18 cellular contexts compared by ENCODE assay signal in genomic region chr3:177935008-177935407, GRCh38.
DNase-seq lines count a peak whose midpoint lies in the region; ATAC-seq lines count a peak whose summit lies in the region.
"Had no signal": no experiment of that assay in that cellular context is flagged by ENCODE, and none has a peak within 500 bp of the region (broad histone marks: within the 10 kb centered on the region; RNA-seq: fewer than 3 reads in every experiment).

No MANE protein-coding gene starts in this region.

- WGBS in mesenchymal stem cell: 65% methylated on average over 3 of the region's 3 CpGs

- peak overlapping the region; percentile 95 for H2AK5ac ChIP-seq in mesenchymal stem cell (ENCODE audit: low read length, severe bottlenecking)

- no peaks in the 10 kb centered on the region for H3K27me3 ChIP-seq in mesenchymal stem cell (ENCODE audit: control insufficient read depth in 1 of 2, insufficient read depth in 1 of 2, low read length in 2 of 2)
- H3K27me3 ChIP-seq: sigmoid colon had no signal

- DNase-seq in CMK (ENCODE audit: low read depth) (peak; percentile 8), HuH-7 (ENCODE audit: low spot score) (peak; percentile 9), SHP77 treated with DMSO at 0.1 percent for 48 hours (lab: John Stamatoyannopoulos, UW) (peak; percentile 65), mesenchymal stem cell (no peak), NK-92 (lab: John Stamatoyannopoulos, UW; ENCODE audit: unreplicated experiment) (no peak)
- DNase-seq: activated naive CD8-positive, alpha-beta T cell treated with anti-CD3 and anti-CD28 coated beads, Interleukin-2, amount 50 U/mL, for 24 hours; activated T-cell treated with anti-CD3 and anti-CD28 coated beads, Interleukin-2, amount 50 U/mL, for 72 hours; Calu3; NCI-H1048; NCI-H526; RPMI8226; sigmoid colon; stimulated activated CD4-positive, alpha-beta T cell treated with anti-CD3 and anti-CD28 coated beads, Interleukin-2, amount 100 ng/mL, for 48 hours had no signal

- ATAC-seq in activated T-helper 17 cell treated with anti-CD3 and anti-CD28 coated beads, Interleukin-2, amount 50 U/mL, for 72 hours (replicated peaks): no peak
- ATAC-seq in HG02642 (IDR thresholded peaks at IDR 0.05; ENCODE audit: poor library complexity, unreplicated experiment) (no peak), HG03460 (IDR thresholded peaks at IDR 0.05; ENCODE audit: unreplicated experiment) (no peak)
- ATAC-seq: activated naive CD8-positive, alpha-beta T cell treated with anti-CD3 and anti-CD28 coated beads, Interleukin-2, amount 50 U/mL, for 24 hours; activated T-cell treated with anti-CD3 and anti-CD28 coated beads, Interleukin-2, amount 50 U/mL, for 72 hours; natural killer cell treated with Interleukin-12 subunit alpha and Interleukin-12 subunit beta and Interleukin-15 and Interleukin-18, amount 100 ng/mL, for 72 hours had no signal

- H3K4me1 ChIP-seq in mesenchymal stem cell (ENCODE audit: control insufficient read depth, insufficient read depth, low read depth, low read length): peaks cover 6% of the 10 kb centered on the region
- H3K4me1 ChIP-seq: sigmoid colon had no signal

- H2BK5ac ChIP-seq in mesenchymal stem cell (ENCODE audit: low read depth, low read length, poor library complexity, severe bottlenecking): no peak overlapping the region

- no peaks in the 10 kb centered on the region for H3K36me3 ChIP-seq in mesenchymal stem cell (ENCODE audit: control insufficient read depth in 1 of 2, insufficient read depth in 2 of 2, low read depth in 1 of 2, low read length in 2 of 2)
- H3K36me3 ChIP-seq: sigmoid colon had no signal

- no peak overlapping the region for H4K91ac ChIP-seq in mesenchymal stem cell (ENCODE audit: low read length)

- H3K9me3 ChIP-seq in mesenchymal stem cell (ENCODE audit: control insufficient read depth, low read length): no peaks in the 10 kb centered on the region
- H3K9me3 ChIP-seq: sigmoid colon had no signal

- no peaks in the 10 kb centered on the region for H3K79me1 ChIP-seq in mesenchymal stem cell (replicated peaks; ENCODE audit: low read length, poor library complexity, severe bottlenecking)

- H3K36me3 Mint-ChIP-seq in activated T-helper 17 cell treated with anti-CD3 and anti-CD28 coated beads, Interleukin-2, amount 50 U/mL, for 72 hours (ENCODE audit: low read depth): no peaks in the 10 kb centered on the region
- H3K36me3 Mint-ChIP-seq: IgD-negative memory B cell; natural killer cell treated with Interleukin-12 subunit alpha and Interleukin-12 subunit beta and Interleukin-15 and Interleukin-18, amount 100 ng/mL, for 72 hours had no signal

- no peaks in the 10 kb centered on the region for H3K4me1 Mint-ChIP-seq in activated T-helper 17 cell treated with anti-CD3 and anti-CD28 coated beads, Interleukin-2, amount 50 U/mL, for 72 hours
- H3K4me1 Mint-ChIP-seq: activated naive CD8-positive, alpha-beta T cell treated with anti-CD3 and anti-CD28 coated beads, Interleukin-2, amount 50 U/mL, for 24 hours; IgD-negative memory B cell had no signal

- no peak overlapping the region for H2AFZ ChIP-seq in mesenchymal stem cell (ENCODE audit: low read depth, low read length)

- H2BK12ac ChIP-seq in mesenchymal stem cell (ENCODE audit: low read length in 2 of 2): no peak overlapping the region

- no peaks in the 10 kb centered on the region for H3K9me3 Mint-ChIP-seq in activated T-helper 17 cell treated with anti-CD3 and anti-CD28 coated beads, Interleukin-2, amount 50 U/mL, for 72 hours
- H3K9me3 Mint-ChIP-seq: activated naive CD8-positive, alpha-beta T cell treated with anti-CD3 and anti-CD28 coated beads, Interleukin-2, amount 50 U/mL, for 24 hours; activated T-cell treated with anti-CD3 and anti-CD28 coated beads, Interleukin-2, amount 50 U/mL, for 72 hours; IgD-negative memory B cell; natural killer cell treated with Interleukin-12 subunit alpha and Interleukin-12 subunit beta and Interleukin-15 and Interleukin-18, amount 100 ng/mL, for 72 hours had no signal

- no peak overlapping the region for H2BK120ac ChIP-seq in mesenchymal stem cell (ENCODE audit: low read depth, low read length)

- no peak overlapping the region for H3K4me3 Mint-ChIP-seq in activated T-helper 17 cell treated with anti-CD3 and anti-CD28 coated beads, Interleukin-2, amount 50 U/mL, for 72 hours
- H3K4me3 Mint-ChIP-seq: activated naive CD8-positive, alpha-beta T cell treated with anti-CD3 and anti-CD28 coated beads, Interleukin-2, amount 50 U/mL, for 24 hours; activated T-cell treated with anti-CD3 and anti-CD28 coated beads, Interleukin-2, amount 50 U/mL, for 72 hours; IgD-negative memory B cell; natural killer cell treated with Interleukin-12 subunit alpha and Interleukin-12 subunit beta and Interleukin-15 and Interleukin-18, amount 100 ng/mL, for 72 hours had no signal

- no peak overlapping the region for H3K27ac Mint-ChIP-seq in activated T-helper 17 cell treated with anti-CD3 and anti-CD28 coated beads, Interleukin-2, amount 50 U/mL, for 72 hours
- H3K27ac Mint-ChIP-seq: activated naive CD8-positive, alpha-beta T cell treated with anti-CD3 and anti-CD28 coated beads, Interleukin-2, amount 50 U/mL, for 24 hours; activated T-cell treated with anti-CD3 and anti-CD28 coated beads, Interleukin-2, amount 50 U/mL, for 72 hours; IgD-negative memory B cell; natural killer cell treated with Interleukin-12 subunit alpha and Interleukin-12 subunit beta and Interleukin-15 and Interleukin-18, amount 100 ng/mL, for 72 hours had no signal

- no peak overlapping the region for H2BK15ac ChIP-seq in mesenchymal stem cell (ENCODE audit: low read depth, poor library complexity, severe bottlenecking)

- no peak overlapping the region for H3K14ac ChIP-seq in mesenchymal stem cell (ENCODE audit: low read length in 2 of 2)

- H3K4me2 ChIP-seq in mesenchymal stem cell (ENCODE audit: low read length, poor library complexity, severe bottlenecking): no peak overlapping the region

- no peak overlapping the region for H3K18ac ChIP-seq in mesenchymal stem cell (ENCODE audit: low read depth in 1 of 2, low read length in 2 of 2)

- H4K8ac ChIP-seq in mesenchymal stem cell (ENCODE audit: low read length): no peak overlapping the region

- no peak overlapping the region for H3K4me3 ChIP-seq in mesenchymal stem cell (ENCODE audit: insufficient read depth in 1 of 2, low read depth in 1 of 2, low read length in 2 of 2)
- H3K4me3 ChIP-seq: sigmoid colon had no signal

- H3K4ac ChIP-seq in mesenchymal stem cell (ENCODE audit: low read depth in 1 of 2, low read length in 2 of 2): peak overlapping the region in 1 of 2 experiments; percentile 7

- H3K27me3 Mint-ChIP-seq in activated T-helper 17 cell treated with anti-CD3 and anti-CD28 coated beads, Interleukin-2, amount 50 U/mL, for 72 hours: no peaks in the 10 kb centered on the region
- H3K27me3 Mint-ChIP-seq: activated naive CD8-positive, alpha-beta T cell treated with anti-CD3 and anti-CD28 coated beads, Interleukin-2, amount 50 U/mL, for 24 hours; natural killer cell treated with Interleukin-12 subunit alpha and Interleukin-12 subunit beta and Interleukin-15 and Interleukin-18, amount 100 ng/mL, for 72 hours had no signal

- H3K23ac ChIP-seq in mesenchymal stem cell (ENCODE audit: low read length in 2 of 2): no peak overlapping the region

- peak overlapping the region; percentile 55 for H3K27ac ChIP-seq in mesenchymal stem cell (ENCODE audit: low read length, poor library complexity, severe bottlenecking)

- H3K9ac ChIP-seq in mesenchymal stem cell (ENCODE audit: low read length): no peak overlapping the region

Comparison
In these comparisons a context has a peak if more than half of its experiments do, and no peak if none do; other contexts are left out.
1. DNase-seq: peak in CMK (single experiment), HuH-7 (single experiment) and SHP77 treated with DMSO at 0.1 percent for 48 hours (single experiment); none in mesenchymal stem cell (single experiment) and NK-92 (single experiment).